33 cellular contexts compared by ENCODE assay signal in the genomic region with DNA sequence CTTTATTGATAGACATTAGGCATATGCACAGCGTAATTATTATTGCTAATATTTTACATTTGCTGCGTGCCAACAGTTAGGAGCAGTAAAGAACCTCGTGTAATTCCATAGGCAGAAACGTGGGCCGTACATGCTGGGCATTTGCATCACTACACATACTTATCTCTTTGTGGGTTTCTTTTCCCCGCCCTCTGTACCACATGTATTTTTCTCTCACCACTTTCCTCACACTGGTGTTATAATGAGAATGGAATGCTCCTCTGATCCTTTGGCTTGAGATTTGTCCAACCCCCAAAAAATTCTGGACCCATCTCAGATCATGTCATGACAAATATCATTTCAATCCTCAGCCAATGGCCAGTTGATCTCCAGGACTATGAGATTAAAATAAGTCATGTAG.
"Had no signal": no experiment of that assay in that cellular context is flagged by ENCODE, and none has a peak within 500 bp of the region (broad histone marks: within the 10 kb centered on the region; RNA-seq: fewer than 3 reads in every experiment).

No MANE protein-coding gene starts in this region.

- ATAC-seq: activated naive CD4-positive, alpha-beta T cell treated with anti-CD3 and anti-CD28 coated beads, Interleukin-2, amount 50 U/mL, for 72 hours; activated T-cell treated with anti-CD3 and anti-CD28 coated beads, Interleukin-2, amount 50 U/mL, for 4 hours; effector memory CD8-positive, alpha-beta T cell; heart right ventricle; mucosa of descending colon; right lobe of liver; stimulated activated effector memory CD8-positive, alpha-beta T cell treated with anti-CD3 and anti-CD28 coated beads, Interleukin-12 subunit alpha, Interleukin-12 subunit beta, amount 100 ng/mL, for 72 hours had no signal

- H3K4me3 Mint-ChIP-seq: activated CD4-positive, alpha-beta memory T cell treated with anti-CD3 and anti-CD28 coated beads, Interleukin-2, amount 10 ng/mL, durations not matched to agents 7 days and 5 days; activated CD4-positive, alpha-beta T cell treated with anti-CD3 and anti-CD28 coated beads, Interleukin-2, amount 10 ng/mL, durations not matched to agents 7 days and 5 days; activated T-cell treated with anti-CD3 and anti-CD28 coated beads, Interleukin-2, amount 50 U/mL, for 4 hours; effector memory CD8-positive, alpha-beta T cell; nephron progenitor cell; stimulated activated effector memory CD8-positive, alpha-beta T cell treated with anti-CD3 and anti-CD28 coated beads, Interleukin-12 subunit alpha, Interleukin-12 subunit beta, amount 100 ng/mL, for 72 hours; stimulated activated naive CD8-positive, alpha-beta T cell treated with anti-CD3 and anti-CD28 coated beads, Interleukin-15, Interleukin-2, amounts not matched to agents 100 ng/mL and 50 ng/mL, for 24 hours had no signal

- H3K9me3 ChIP-seq: left ventricle myocardium inferior, neutrophil, ovary, right lobe of liver, thoracic aorta, uterus had no signal

- H3K4me1 ChIP-seq: heart right ventricle, left ventricle myocardium inferior, right lobe of liver, uterus had no signal

- H3K27ac Mint-ChIP-seq: activated CD4-positive, alpha-beta memory T cell treated with anti-CD3 and anti-CD28 coated beads, Interleukin-2, amount 10 ng/mL, durations not matched to agents 7 days and 5 days; activated CD4-positive, alpha-beta T cell treated with anti-CD3 and anti-CD28 coated beads, Interleukin-2, amount 10 ng/mL, durations not matched to agents 7 days and 5 days; activated naive CD4-positive, alpha-beta T cell treated with anti-CD3 and anti-CD28 coated beads, Interleukin-2, amount 50 U/mL, for 72 hours; activated T-helper 2 cell treated with anti-CD3 and anti-CD28 coated beads, Interferon-gamma antibody, Interleukin-2, Interleukin-4, amounts not matched to agents 10 μg/mL and 5 μg/mL and 100 μg/mL, durations not matched to agents 14 hours and 24 hours and 36 hours; effector memory CD8-positive, alpha-beta T cell; nephron progenitor cell; progenitor cell of endocrine pancreas; stimulated activated effector memory CD8-positive, alpha-beta T cell treated with anti-CD3 and anti-CD28 coated beads, Interleukin-12 subunit alpha, Interleukin-12 subunit beta, amount 100 ng/mL, for 72 hours; stimulated activated naive CD8-positive, alpha-beta T cell treated with anti-CD3 and anti-CD28 coated beads, Interleukin-15, Interleukin-2, amounts not matched to agents 100 ng/mL and 50 ng/mL, for 24 hours had no signal

- H3K27me3 Mint-ChIP-seq: activated CD4-positive, alpha-beta memory T cell treated with anti-CD3 and anti-CD28 coated beads, Interleukin-2, amount 10 ng/mL, durations not matched to agents 7 days and 5 days; activated CD4-positive, alpha-beta T cell treated with anti-CD3 and anti-CD28 coated beads, Interleukin-2, amount 10 ng/mL, durations not matched to agents 7 days and 5 days; effector memory CD8-positive, alpha-beta T cell; stimulated activated naive CD8-positive, alpha-beta T cell treated with anti-CD3 and anti-CD28 coated beads, Interleukin-15, Interleukin-2, amounts not matched to agents 100 ng/mL and 50 ng/mL, for 24 hours had no signal

- H3K36me3 Mint-ChIP-seq: stimulated activated effector memory CD8-positive, alpha-beta T cell treated with anti-CD3 and anti-CD28 coated beads, Interleukin-12 subunit alpha, Interleukin-12 subunit beta, amount 100 ng/mL, for 72 hours had no signal

- DNase-seq: activated CD4-positive, alpha-beta memory T cell treated with anti-CD3 and anti-CD28 coated beads, Interleukin-2, amount 10 ng/mL, durations not matched to agents 7 days and 5 days; activated CD4-positive, alpha-beta T cell treated with anti-CD3 and anti-CD28 coated beads for 1 hour; activated CD4-positive, alpha-beta T cell treated with anti-CD3 and anti-CD28 coated beads, Interleukin-2, amount 10 ng/mL, durations not matched to agents 7 days and 5 days; activated naive CD4-positive, alpha-beta T cell; activated T-cell treated with anti-CD3 and anti-CD28 coated beads, Interleukin-2, amount 50 U/mL, for 4 hours; anterior cingulate cortex; brain microvascular endothelial cell; cortex of kidney; effector memory CD8-positive, alpha-beta T cell; erythroblast; foreskin fibroblast; heart right ventricle; left ventricle myocardium inferior; mucosa of descending colon; nephron progenitor cell; ovary; right lobe of liver; stimulated activated CD4-positive, alpha-beta T cell treated with anti-CD3 and anti-CD28 coated beads, Interleukin-12 subunit alpha, Interleukin-12 subunit beta, amount 100 ng/mL, for 4 hours; stimulated activated CD4-positive, alpha-beta T cell treated with anti-CD3 and anti-CD28 coated beads, Interleukin-4, amount 100 ng/mL, for 1 hour; SW 1271; T-helper 2 cell; trophoblast cell; uterus had no signal

- H3K4me1 Mint-ChIP-seq: activated CD4-positive, alpha-beta memory T cell treated with anti-CD3 and anti-CD28 coated beads, Interleukin-2, amount 10 ng/mL, durations not matched to agents 7 days and 5 days; activated CD4-positive, alpha-beta T cell treated with anti-CD3 and anti-CD28 coated beads, Interleukin-2, amount 10 ng/mL, durations not matched to agents 7 days and 5 days; stimulated activated effector memory CD8-positive, alpha-beta T cell treated with anti-CD3 and anti-CD28 coated beads, Interleukin-12 subunit alpha, Interleukin-12 subunit beta, amount 100 ng/mL, for 72 hours had no signal

- H3K36me3 ChIP-seq: brain microvascular endothelial cell, heart right ventricle, left ventricle myocardium inferior, neutrophil, ovary, right lobe of liver, thoracic aorta, uterus had no signal

- H3K4me3 ChIP-seq: heart right ventricle, left ventricle myocardium inferior, lung, mucosa of descending colon, ovary, right lobe of liver, skin epidermis, thoracic aorta, uterus had no signal

- H3K27ac ChIP-seq: brain microvascular endothelial cell, heart right ventricle, left ventricle myocardium inferior, neutrophil, ovary, right lobe of liver, skin epidermis, thoracic aorta, uterus had no signal

- FAIRE-seq: islet of Langerhans had no signal

- H3K27me3 ChIP-seq: brain microvascular endothelial cell, heart right ventricle, neutrophil, ovary, right lobe of liver, uterus had no signal
